Comparison of ENCODE assay signal across 15 cellular contexts in the genomic region with DNA sequence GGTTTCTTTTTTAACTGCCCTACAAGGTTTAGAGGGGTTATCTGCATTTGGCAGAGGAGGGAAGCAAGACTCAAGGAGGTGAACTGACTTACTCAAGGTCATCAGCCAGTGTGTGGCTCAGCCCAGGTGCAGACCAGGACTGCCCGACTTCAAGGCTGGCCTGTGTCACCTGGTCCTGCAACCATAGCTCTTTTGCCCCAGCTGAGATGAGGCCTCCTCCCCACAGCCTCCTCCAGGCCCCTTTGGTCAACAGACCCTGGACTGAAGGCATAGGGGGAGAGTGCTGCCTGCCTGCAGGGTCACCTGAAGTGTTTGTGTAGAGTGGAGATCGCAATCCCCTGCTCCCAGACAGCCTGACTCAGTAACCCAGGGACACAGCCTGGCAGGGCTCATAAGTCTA.
A peak's percentile ranks its signal among the peaks of the same experiment; 100 is the strongest.
DNase-seq lines count a peak whose midpoint lies in the region; ATAC-seq and TF ChIP-seq lines count a peak whose summit lies in the region.
"Had no signal": no experiment of that assay in that cellular context is flagged by ENCODE, and none has a peak within 500 bp of the region (broad histone marks: within the 10 kb centered on the region; RNA-seq: fewer than 3 reads in every experiment).

No MANE protein-coding gene starts in this region.

- in situ Hi-C loops in KBM-7 (cut with MboI; ENCODE audit: low pct_unique_long_range_greater_than_20kb, low sequenced_read_pairs), result no loop called here

- 86 to 88% methylated on average over 2 of the region's 2 CpGs for WGBS in heart right ventricle, 2 donors

- H3K27ac ChIP-seq in heart right ventricle (peak overlapping the region; percentile 16 to 83 (median 62)), osteoblast (ENCODE audit: low read depth, low read length) (peak overlapping the region; percentile 87), tibial artery (peak overlapping the region; percentile 56 to 69)
- H3K27ac ChIP-seq: C4-2B had no signal

- no peaks in the 10 kb centered on the region for H3K79me2 ChIP-seq in osteoblast (ENCODE audit: insufficient read depth, low read length)

- intact Hi-C loops in Right ventricle myocardium inferior (cut with DNase I), result loop anchor here (5.0 kb wide), 2 partner anchors 85 to 225 kb away; no protein-coding TSS in a partner anchor
- intact Hi-C loops in left cardiac atrium (cut with DNase I), result loop anchor here in 1 of 2 donors (10.0 kb wide), 1 partner anchor 88 kb away; no protein-coding TSS in a partner anchor
- intact Hi-C loops in heart right ventricle (cut with DNase I), result no loop called here
- intact Hi-C loops in tibial artery (cut with DNase I; ENCODE audit: low total_unique reads), result no loop called here

- no peaks in the 10 kb centered on the region for H3K27me3 ChIP-seq in heart right ventricle
- H3K27me3 ChIP-seq in osteoblast (ENCODE audit: insufficient read depth, low read length), result no peaks in the 10 kb centered on the region
- H3K27me3 ChIP-seq in tibial artery, result no peaks in the 10 kb centered on the region

- H3K9me3 ChIP-seq in heart right ventricle (no peaks in the 10 kb centered on the region), osteoblast (ENCODE audit: low read depth, low read length) (no peaks in the 10 kb centered on the region), tibial artery (no peaks in the 10 kb centered on the region)

- TF ChIP-seq CTCF in heart right ventricle (IDR thresholded peaks at IDR 0.05) (no peak), osteoblast (IDR thresholded peaks at IDR 0.05; ENCODE audit: extremely low read depth, low read depth, low read length) (no peak), tibial artery (IDR thresholded peaks at IDR 0.05) (no peak)

- DNase-seq in Right ventricle myocardium inferior (ENCODE audit: missing footprints) (peak; percentile 44), left cardiac atrium (no peak), heart right ventricle (no peak), osteoblast (ENCODE audit: insufficient read length, low spot score, missing footprints) (no peak), tibial artery (no peak), NCI-H446 treated with DMSO at 0.1 percent for 48 hours (lab: John Stamatoyannopoulos, UW) (no peak), AG20443 (ENCODE audit: low spot score) (no peak), KBM-7 (no peak)
- DNase-seq: 8988T, Karpas-422, MM.1S, NCI-H1105, NCI-H187 treated with DMSO at 0.1 percent for 48 hours, NCI-H2171 had no signal

- H4K20me1 ChIP-seq in osteoblast (ENCODE audit: insufficient read depth, low read length), result no peaks in the 10 kb centered on the region

- H3K4me3 ChIP-seq in heart right ventricle (peak overlapping the region in 2 of 10 donors; percentile 11 to 19), osteoblast (ENCODE audit: insufficient read depth, low read length) (peak overlapping the region; percentile 48), tibial artery (peak overlapping the region; percentile 3 to 7)

- ATAC-seq in Right ventricle myocardium inferior (no peak), left cardiac atrium (no peak), heart right ventricle (peak in 6 of 8 donors; percentile 0 to 23 (median 9))

- H3K4me1 ChIP-seq in heart right ventricle, result peaks cover 16 to 48% (median 34%) of the 10 kb centered on the region in 9 donors
- peaks cover 27% of the 10 kb centered on the region for H3K4me1 ChIP-seq in osteoblast (ENCODE audit: insufficient read depth, low read length)
- peaks cover 6 to 44% (median 38%) of the 10 kb centered on the region in 4 donors for H3K4me1 ChIP-seq in tibial artery

- peak overlapping the region; percentile 74 for H3K4me2 ChIP-seq in osteoblast (ENCODE audit: insufficient read depth, low read length)

- H2AFZ ChIP-seq in osteoblast (ENCODE audit: low read length), result peak overlapping the region; percentile 57

- H3K36me3 ChIP-seq in heart right ventricle, result no peaks in the 10 kb centered on the region
- no peaks in the 10 kb centered on the region for H3K36me3 ChIP-seq in osteoblast (ENCODE audit: insufficient read depth, low read length)
- H3K36me3 ChIP-seq in tibial artery, result no peaks in the 10 kb centered on the region

Comparison
In these comparisons a context has a peak if more than half of its experiments do, and no peak if none do; other contexts are left out.
1. ATAC-seq: peak in heart right ventricle (6 of 8); none in Right ventricle myocardium inferior (single experiment) and left cardiac atrium (0 of 2).
2. Peak in every context shown above with its lines, with median percentiles within 50 percentile points of each other: H3K27ac ChIP-seq.